In genomic region chrX:24646745-24647182, GRCh38 we compare ENCODE assay signal across 8 cellular contexts. TPM values are rescaled to one million over a fixed set of nuclear protein-coding genes. Genes with fewer than 3 reads are reported as not detected.
A peak's percentile ranks its signal among the peaks of the same experiment; 100 is the strongest.
DNase-seq lines count a peak whose midpoint lies in the region; ATAC-seq lines count a peak whose summit lies in the region.

No MANE protein-coding gene starts in this region.

- ATAC-seq in Right ventricle myocardium inferior (peak; percentile 20), HG03159 (IDR thresholded peaks at IDR 0.05; ENCODE audit: unreplicated experiment) (no peak)
- peak; percentile 32 for ATAC-seq in effector memory CD8-positive, alpha-beta T cell (replicated peaks)
- peak; percentile 28 to 44 for ATAC-seq in naive thymus-derived CD8-positive, alpha-beta T cell

- peak overlapping the region; percentile 79 to 89 for H3K27ac Mint-ChIP-seq in effector memory CD8-positive, alpha-beta T cell
- peak overlapping the region in 4 of 10 donors; percentile 11 to 59 (median 36) for H3K27ac Mint-ChIP-seq in naive thymus-derived CD8-positive, alpha-beta T cell

- H3K36me3 Mint-ChIP-seq in effector memory CD8-positive, alpha-beta T cell (ENCODE audit: insufficient read depth) = no peaks in the 10 kb centered on the region
- H3K36me3 Mint-ChIP-seq in naive thymus-derived CD8-positive, alpha-beta T cell = no peaks in the 10 kb centered on the region

- H3K27me3 Mint-ChIP-seq in effector memory CD8-positive, alpha-beta T cell = peaks cover 18 to 26% of the 10 kb centered on the region in 2 donors
- H3K27me3 Mint-ChIP-seq in naive thymus-derived CD8-positive, alpha-beta T cell = peaks cover 1 to 21% (median 7%) of the 10 kb centered on the region in 5 donors

- intact Hi-C loops in Right ventricle myocardium inferior (cut with DNase I) (no loop called here), cardiac septum (cut with DNase I) (no loop called here)

- peaks cover 9 to 10% of the 10 kb centered on the region in 2 donors for H3K4me1 Mint-ChIP-seq in effector memory CD8-positive, alpha-beta T cell (ENCODE audit: low read depth in 2 of 2)
- H3K4me1 Mint-ChIP-seq in naive thymus-derived CD8-positive, alpha-beta T cell = peaks cover 8 to 20% (median 17%) of the 10 kb centered on the region in 4 donors

- peak overlapping the region; percentile 78 to 81 for H3K4me3 Mint-ChIP-seq in effector memory CD8-positive, alpha-beta T cell
- peak overlapping the region; percentile 76 to 92 (median 83) for H3K4me3 Mint-ChIP-seq in naive thymus-derived CD8-positive, alpha-beta T cell

- no peaks in the 10 kb centered on the region for H3K9me3 Mint-ChIP-seq in effector memory CD8-positive, alpha-beta T cell
- H3K9me3 Mint-ChIP-seq in naive thymus-derived CD8-positive, alpha-beta T cell = no peaks in the 10 kb centered on the region

- DNase-seq in Right ventricle myocardium inferior (ENCODE audit: missing footprints) = no peak
- no peak for DNase-seq in cardiac septum (ENCODE audit: low spot score)
- DNase-seq in NCI-H526 (lab: John Stamatoyannopoulos, UW) = peak; percentile 65 to 76
- no peak for DNase-seq in effector memory CD8-positive, alpha-beta T cell
- peak in 1 of 10 donors; percentile 0 for DNase-seq in naive thymus-derived CD8-positive, alpha-beta T cell
- no peak for DNase-seq in COR-L47 (lab: John Stamatoyannopoulos, UW)
- no peak for DNase-seq in stimulated activated CD4-positive, alpha-beta T cell treated with anti-CD3 and anti-CD28 coated beads, Interleukin-4, amount 100 ng/mL, for 1 hour

- POLR2A ChIA-PET in naive thymus-derived CD8-positive, alpha-beta T cell (lab: Charles Lee) = no interaction called here

RNA-seq across cellular contexts. Expression of gene PCYT1B, which starts 0.4 kb away (rescaled TPM):
- total RNA-seq in Right ventricle myocardium inferior (not detected), cardiac septum (0.27 TPM)
- not detected for total RNA-seq in naive thymus-derived CD8-positive, alpha-beta T cell
- under 1 TPM in 1 of 3 donors, not detected in 2; 0.02 TPM for polyA plus RNA-seq in naive thymus-derived CD8-positive, alpha-beta T cell

RNA-seq across cellular contexts. Expression of gene POLA1, which starts 47.0 kb away (rescaled TPM):
- total RNA-seq in Right ventricle myocardium inferior = 6.0 TPM
- total RNA-seq in cardiac septum = 8.7 TPM
- total RNA-seq in naive thymus-derived CD8-positive, alpha-beta T cell = 10 to 100 TPM in 1 of 2 experiments, 1 to 10 TPM in 1; 7.8 to 10.8 TPM
- 1 to 10 TPM; 3.3 to 5.3 (median 4.5) TPM for polyA plus RNA-seq in naive thymus-derived CD8-positive, alpha-beta T cell

Comparison
In these comparisons a context has a peak if more than half of its experiments do, and no peak if none do; other contexts are left out.
1. DNase-seq: peak in NCI-H526 (2 of 2); none in Right ventricle myocardium inferior (single experiment), cardiac septum (single experiment), effector memory CD8-positive, alpha-beta T cell (0 of 3), COR-L47 (single experiment) and stimulated activated CD4-positive, alpha-beta T cell treated with anti-CD3 and anti-CD28 coated beads, Interleukin-4, amount 100 ng/mL, for 1 hour (single experiment).